ENCODE assay signal across 8 cellular contexts in the genomic region with DNA sequence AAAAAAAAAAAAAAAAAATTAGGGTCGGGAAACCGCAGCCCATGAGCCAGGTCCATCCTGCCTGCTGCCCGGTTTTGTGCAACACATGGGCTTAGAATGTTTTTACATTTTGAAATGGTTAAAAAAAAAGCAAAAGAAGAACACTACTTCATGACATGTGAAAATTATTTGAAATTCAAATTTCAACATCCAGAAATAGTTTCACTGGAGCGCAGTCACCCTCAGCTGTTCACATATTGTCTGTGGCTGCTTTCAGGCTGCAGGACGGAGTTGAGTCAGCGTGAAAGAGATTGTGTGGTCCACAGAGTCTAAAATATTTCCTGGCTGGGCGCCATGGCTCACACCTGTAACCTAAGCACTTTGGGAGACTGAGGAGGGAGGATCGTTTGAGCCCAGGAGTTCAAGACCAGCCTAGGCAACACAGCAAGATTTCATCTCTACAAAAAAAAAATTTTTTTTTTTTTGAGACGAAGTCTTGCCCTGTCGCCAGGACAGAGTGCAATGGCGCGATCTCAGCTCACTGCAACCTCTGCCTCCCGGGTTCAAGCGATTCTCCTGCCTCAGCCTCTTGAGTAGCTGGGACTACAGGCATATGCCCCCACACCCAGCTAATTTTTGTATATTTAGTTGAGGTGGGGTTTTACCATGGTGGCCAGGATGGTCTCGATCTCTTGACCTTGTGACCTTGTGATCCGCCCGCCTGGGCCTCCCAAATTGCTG.
DNase-seq lines count a peak whose midpoint lies in the region; ATAC-seq and TF ChIP-seq lines count a peak whose summit lies in the region.

No MANE protein-coding gene starts in this region.

- peak overlapping the region; percentile 80 to 90 (median 86) for H3K27ac Mint-ChIP-seq in IgD-negative memory B cell

- peaks cover 52 to 73% (median 67%) of the 10 kb centered on the region in 3 donors for H3K4me1 Mint-ChIP-seq in IgD-negative memory B cell

- H3K9me3 Mint-ChIP-seq in IgD-negative memory B cell = peaks cover 0 to 3% (median 0%) of the 10 kb centered on the region in 3 donors

- H3K27me3 Mint-ChIP-seq in IgD-negative memory B cell = no peaks in the 10 kb centered on the region

- H3K4me3 Mint-ChIP-seq in IgD-negative memory B cell = peak overlapping the region; percentile 77 to 89 (median 83)

- peaks cover 3% of the 10 kb centered on the region for H3K36me3 Mint-ChIP-seq in IgD-negative memory B cell

- peak; percentile 92 for ATAC-seq in GM18517 (IDR thresholded peaks at IDR 0.05; ENCODE audit: unreplicated experiment)
- ATAC-seq in GM21529 (IDR thresholded peaks at IDR 0.05; ENCODE audit: unreplicated experiment) = peak; percentile 91

- H3K4me3 ChIP-seq in kidney epithelial cell (ENCODE audit: low read depth, low read length) = no peak overlapping the region

- no peaks in the 10 kb centered on the region for H3K27me3 ChIP-seq in kidney epithelial cell (ENCODE audit: control insufficient read depth, insufficient read depth, low read length)

- TF ChIP-seq CTCF in kidney epithelial cell (IDR thresholded peaks at IDR 0.05; ENCODE audit: insufficient read depth, low read length, poor library complexity, severe bottlenecking) = no peak

- no peaks in the 10 kb centered on the region for H3K36me3 ChIP-seq in kidney epithelial cell (ENCODE audit: control insufficient read depth, insufficient read depth, low read length)

- DNase-seq in kidney epithelial cell (ENCODE audit: low read depth) = peak; percentile 48
- no peak for DNase-seq in foreskin melanocyte
- DNase-seq in NCI-H2196 treated with DMSO at 0.1 percent for 48 hours (lab: John Stamatoyannopoulos, UW; ENCODE audit: unreplicated experiment) = no peak
- no peak for DNase-seq in amniotic stem cell (lab: John Stamatoyannopoulos, UW)
- DNase-seq in stimulated activated naive CD4-positive, alpha-beta T cell treated with Interleukin-2 at 50 U/mL for 16 hours (lab: John Stamatoyannopoulos, UW) = no peak
